Comparison of ENCODE assay signal across 8 cellular contexts in the genomic region with DNA sequence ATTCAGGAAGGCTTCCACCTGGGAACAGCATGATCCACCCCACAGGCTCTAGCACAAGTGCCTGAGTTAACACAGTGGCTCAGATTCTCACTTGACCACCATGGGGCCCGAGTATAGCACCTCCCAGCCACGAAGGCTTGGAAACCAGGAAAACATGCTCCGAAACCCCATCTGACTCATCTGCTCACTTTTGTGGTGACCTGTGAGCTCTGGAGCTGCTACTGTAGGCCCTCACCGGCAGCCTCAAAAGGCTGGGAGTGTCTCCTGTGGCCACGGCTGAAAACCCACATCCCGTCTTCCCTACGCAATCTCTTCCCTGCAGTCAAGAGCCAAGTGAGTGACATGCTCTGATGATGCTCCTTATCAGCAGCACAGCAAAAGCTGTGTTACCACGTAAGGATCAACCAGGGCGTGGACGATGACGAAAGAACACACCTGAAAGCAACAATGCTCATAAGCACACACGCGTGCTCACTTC.
DNase-seq lines count a peak whose midpoint lies in the region; ATAC-seq and TF ChIP-seq lines count a peak whose summit lies in the region.

No MANE protein-coding gene starts in this region.

- TF ChIP-seq POLR2A in esophagus muscularis mucosa (IDR thresholded peaks at IDR 0.05; ENCODE audit: low read depth), result no peak

- H3K27me3 ChIP-seq in BLaER1 (no peaks in the 10 kb centered on the region), esophagus muscularis mucosa (no peaks in the 10 kb centered on the region), endodermal cell (ENCODE audit: control insufficient read depth, insufficient read depth, low read length, poor library complexity, severe bottlenecking) (no peaks in the 10 kb centered on the region), ascending aorta (no peaks in the 10 kb centered on the region)

- H3K4me3 ChIP-seq in BLaER1, result 0 out of 2 replicates have a peak overlapping the region, but pooled peaks have one; percentile 16
- H3K4me3 ChIP-seq in esophagus muscularis mucosa, result peak overlapping the region in 1 of 4 donors; percentile 4
- H3K4me3 ChIP-seq in endodermal cell (ENCODE audit: low read length), result no peak overlapping the region
- no peak overlapping the region for H3K4me3 ChIP-seq in ascending aorta

- H3K4me1 ChIP-seq in BLaER1 (peaks cover 42% of the 10 kb centered on the region), esophagus muscularis mucosa (peaks cover 65 to 96% (median 86%) of the 10 kb centered on the region in 4 donors), endodermal cell (ENCODE audit: control insufficient read depth, insufficient read depth, low read length) (no peaks in the 10 kb centered on the region), ascending aorta (peaks cover 0 to 14% of the 10 kb centered on the region in 2 donors)

- H3K27ac ChIP-seq in BLaER1, result peak overlapping the region; percentile 67
- peak overlapping the region; percentile 65 to 75 (median 69) for H3K27ac ChIP-seq in esophagus muscularis mucosa (replicated peaks in 1 of 4)
- no peak overlapping the region for H3K27ac ChIP-seq in endodermal cell (ENCODE audit: low read depth, low read length)
- H3K27ac ChIP-seq in ascending aorta, result no peak overlapping the region

- peaks cover 48% of the 10 kb centered on the region for H3K4me1 Mint-ChIP-seq in activated CD8-positive, alpha-beta T cell treated with anti-CD3 and anti-CD28 coated beads for 36 hours (ENCODE audit: low read depth)
- peaks cover 13% of the 10 kb centered on the region for H3K4me1 Mint-ChIP-seq in endodermal cell

- no peaks in the 10 kb centered on the region for H3K9me3 Mint-ChIP-seq in activated CD8-positive, alpha-beta T cell treated with anti-CD3 and anti-CD28 coated beads for 36 hours
- no peaks in the 10 kb centered on the region for H3K9me3 Mint-ChIP-seq in endodermal cell

- DNase-seq in activated CD8-positive, alpha-beta T cell treated with anti-CD3 and anti-CD28 coated beads for 36 hours, result peak; percentile 88
- DNase-seq in esophagus muscularis mucosa (ENCODE audit: extremely low spot score), result no peak
- DNase-seq in stimulated activated CD8-positive, alpha-beta memory T cell treated with anti-CD3 and anti-CD28 coated beads, Interleukin-15, amount 100 ng/mL, for 4 hours (ENCODE audit: low read depth in 2 of 2), result peak; percentile 48 to 56
- DNase-seq in endodermal cell, result no peak
- DNase-seq in ascending aorta (ENCODE audit: low spot score in 2 of 2), result no peak

- H3K4me2 ChIP-seq in BLaER1, result peak overlapping the region; percentile 87

- no peaks in the 10 kb centered on the region for H4K20me1 ChIP-seq in BLaER1

- peaks cover 2% of the 10 kb centered on the region for H3K36me3 Mint-ChIP-seq in activated CD8-positive, alpha-beta T cell treated with anti-CD3 and anti-CD28 coated beads for 36 hours (ENCODE audit: low read depth)
- H3K36me3 Mint-ChIP-seq in endodermal cell (ENCODE audit: low read depth), result no peaks in the 10 kb centered on the region

- WGBS in esophagus muscularis mucosa, result 96% methylated on average over 9 of the region's 13 CpGs
- 96% methylated on average over 12 to 13 of the region's 13 CpGs for WGBS in endodermal cell (ENCODE audit: insufficient coverage in 1 of 2, insufficient read length in 1 of 2), 2 experiments

- ATAC-seq in HG03175 (IDR thresholded peaks at IDR 0.05; ENCODE audit: unreplicated experiment) (peak; percentile 0), HG03139 (IDR thresholded peaks at IDR 0.05; ENCODE audit: unreplicated experiment) (no peak)
- peak; percentile 59 for ATAC-seq in activated CD8-positive, alpha-beta T cell treated with anti-CD3 and anti-CD28 coated beads for 36 hours

- POLR2A ChIA-PET in activated CD8-positive, alpha-beta T cell treated with anti-CD3 and anti-CD28 coated beads for 36 hours (lab: Charles Lee), result interaction anchor here (0.6 to 1.6 kb wide), 11 partner anchors 9 to 281 kb away, joined by 3 to 5 read pairs (median 3); no protein-coding TSS in a partner anchor

- H3K27ac Mint-ChIP-seq in activated CD8-positive, alpha-beta T cell treated with anti-CD3 and anti-CD28 coated beads for 36 hours, result peak overlapping the region; percentile 93
- no peak overlapping the region for H3K27ac Mint-ChIP-seq in endodermal cell

- H3K36me3 ChIP-seq in BLaER1, result no peaks in the 10 kb centered on the region
- no peaks in the 10 kb centered on the region for H3K36me3 ChIP-seq in esophagus muscularis mucosa
- H3K36me3 ChIP-seq in endodermal cell (ENCODE audit: control insufficient read depth, insufficient read depth, low read length), result no peaks in the 10 kb centered on the region
- H3K36me3 ChIP-seq in ascending aorta, result peaks cover 0 to 3% of the 10 kb centered on the region in 2 donors

- intact Hi-C loops in activated CD8-positive, alpha-beta T cell treated with anti-CD3 and anti-CD28 coated beads for 36 hours (cut with micrococcal nuclease), result loop anchor here (1.0 to 10.0 kb wide), 4 partner anchors 50 to 250 kb away; no protein-coding TSS in a partner anchor
- intact Hi-C loops in esophagus muscularis mucosa (cut with DNase I), result no loop called here
- intact Hi-C loops in ascending aorta (cut with DNase I), result no loop called here

- H3K9me3 ChIP-seq in BLaER1 (no peaks in the 10 kb centered on the region), esophagus muscularis mucosa (no peaks in the 10 kb centered on the region), endodermal cell (ENCODE audit: control insufficient read depth, low read length) (no peaks in the 10 kb centered on the region), ascending aorta (no peaks in the 10 kb centered on the region)

- CTCF ChIA-PET in activated CD8-positive, alpha-beta T cell treated with anti-CD3 and anti-CD28 coated beads for 36 hours (lab: Charles Lee), result interaction anchor here (1.1 to 1.9 kb wide), 10 partner anchors 9 to 292 kb away, joined by 3 to 6 read pairs (median 4); partner anchors contain the start of gene TGFBR3

- peaks cover 6% of the 10 kb centered on the region for H3K27me3 Mint-ChIP-seq in activated CD8-positive, alpha-beta T cell treated with anti-CD3 and anti-CD28 coated beads for 36 hours
- H3K27me3 Mint-ChIP-seq in endodermal cell (ENCODE audit: insufficient read depth), result no peaks in the 10 kb centered on the region

- H3K4me3 Mint-ChIP-seq in activated CD8-positive, alpha-beta T cell treated with anti-CD3 and anti-CD28 coated beads for 36 hours, result peak overlapping the region; percentile 60
- H3K4me3 Mint-ChIP-seq in endodermal cell, result no peak overlapping the region

- TF ChIP-seq CTCF in activated CD8-positive, alpha-beta T cell treated with anti-CD3 and anti-CD28 coated beads for 36 hours (IDR thresholded peaks at IDR 0.05), result no peak
- TF ChIP-seq CTCF in esophagus muscularis mucosa (IDR thresholded peaks at IDR 0.05) (no peak), endodermal cell (conservative IDR thresholded peaks at IDR 0.05) (no peak), ascending aorta (IDR thresholded peaks at IDR 0.05) (no peak)

- H3K9ac ChIP-seq in BLaER1 (no peak overlapping the region; the same call in 1 of the 2 replicates), endodermal cell (ENCODE audit: extremely low read depth, low read length, poor library complexity, severe bottlenecking) (no peak overlapping the region)

- no peak for TF ChIP-seq EP300 in esophagus muscularis mucosa (IDR thresholded peaks at IDR 0.05)

Comparison
In these comparisons a context has a peak if more than half of its experiments do, and no peak if none do; other contexts are left out.
1. H3K27ac ChIP-seq: peak in BLaER1 (single experiment) and esophagus muscularis mucosa (4 of 4); none in endodermal cell (single experiment) and ascending aorta (0 of 2).
2. DNase-seq: peak in activated CD8-positive, alpha-beta T cell treated with anti-CD3 and anti-CD28 coated beads for 36 hours (single experiment) and stimulated activated CD8-positive, alpha-beta memory T cell treated with anti-CD3 and anti-CD28 coated beads, Interleukin-15, amount 100 ng/mL, for 4 hours (2 of 2); none in esophagus muscularis mucosa (single experiment), endodermal cell (single experiment) and ascending aorta (0 of 2).